In genomic region chr6:142828030-142828429, GRCh38 we compare ENCODE assay signal across 23 cellular contexts.
DNase-seq lines count a peak whose midpoint lies in the region; ATAC-seq, FAIRE-seq and TF ChIP-seq lines count a peak whose summit lies in the region.
"Had no signal": no experiment of that assay in that cellular context is flagged by ENCODE, and none has a peak within 500 bp of the region (broad histone marks: within the 10 kb centered on the region; RNA-seq: fewer than 3 reads in every experiment).

No MANE protein-coding gene starts in this region.

- ATAC-seq in CD8-positive, alpha-beta T cell: no peak
- peak; percentile 52 for ATAC-seq in left lung
- ATAC-seq: activated CD8-positive, alpha-beta memory T cell treated with anti-CD3 and anti-CD28 coated beads, Interleukin-2, amount 10 ng/mL, durations not matched to agents 7 days and 5 days; Panc1 had no signal

- H3K27me3 ChIP-seq in CD8-positive, alpha-beta T cell (ENCODE audit: insufficient read depth, low read length): no peaks in the 10 kb centered on the region
- no peaks in the 10 kb centered on the region for H3K27me3 ChIP-seq in left lung
- no peaks in the 10 kb centered on the region for H3K27me3 ChIP-seq in small intestine (ENCODE audit: control insufficient read depth in 2 of 2, insufficient read depth in 2 of 2, low read length in 2 of 2)
- H3K27me3 ChIP-seq in WERI-Rb-1 (ENCODE audit: insufficient read depth, low read depth, severe bottlenecking): no peaks in the 10 kb centered on the region
- H3K27me3 ChIP-seq in effector memory CD4-positive, alpha-beta T cell (replicated peaks; ENCODE audit: control insufficient read depth, insufficient read depth, low read length, poor library complexity, severe bottlenecking): no peaks in the 10 kb centered on the region
- H3K27me3 ChIP-seq: BLaER1 treated with 17β-estradiol and CSF1 and Interleukin-3, amounts not matched to agents 10 nM and 100 nM; gastroesophageal sphincter; suprapubic skin had no signal

- no peak overlapping the region for H3K4me3 Mint-ChIP-seq in CD8-positive, alpha-beta T cell
- no peak overlapping the region for H3K4me3 Mint-ChIP-seq in activated naive CD8-positive, alpha-beta T cell
- H3K4me3 Mint-ChIP-seq: activated CD8-positive, alpha-beta memory T cell treated with anti-CD3 and anti-CD28 coated beads, Interleukin-2, amount 10 ng/mL, durations not matched to agents 7 days and 5 days; activated naive CD8-positive, alpha-beta T cell treated with anti-CD3 and anti-CD28 coated beads, Interleukin-2, amount 10 ng/mL, durations not matched to agents 7 days and 5 days; T-helper 1 cell treated with Interleukin-12 subunit alpha and Interleukin-12 subunit beta and Interleukin-4 antibody, amounts not matched to agents 30 μg/mL and 1 μg/mL, for 36 hours had no signal

- no peak for FAIRE-seq in small intestine (lab: Jason Lieb, UNC)
- FAIRE-seq: islet of Langerhans had no signal

- no peak for TF ChIP-seq CTCF in CD8-positive, alpha-beta T cell (IDR thresholded peaks at IDR 0.05)
- TF ChIP-seq CTCF in left lung (IDR thresholded peaks at IDR 0.05) (no peak), WERI-Rb-1 (IDR thresholded peaks at IDR 0.05; ENCODE audit: low read depth, low read length) (no peak)

- H3K36me3 Mint-ChIP-seq in CD8-positive, alpha-beta T cell: peaks cover 54% of the 10 kb centered on the region
- H3K36me3 Mint-ChIP-seq in activated naive CD8-positive, alpha-beta T cell: peaks cover 28% of the 10 kb centered on the region

- POLR2A ChIA-PET in CD8-positive, alpha-beta T cell (lab: Charles Lee): interaction anchor here (0.6 to 1.3 kb wide), 4 partner anchors 9 to 239 kb away, joined by 3 to 5 read pairs (median 3); no protein-coding TSS in a partner anchor

- H3K4me1 Mint-ChIP-seq in CD8-positive, alpha-beta T cell (ENCODE audit: low read depth): peaks cover 79% of the 10 kb centered on the region
- peaks cover 77% of the 10 kb centered on the region for H3K4me1 Mint-ChIP-seq in activated naive CD8-positive, alpha-beta T cell (ENCODE audit: low read depth)

- no peak overlapping the region for H3K27ac ChIP-seq in CD8-positive, alpha-beta T cell (ENCODE audit: low read depth, low read length)
- H3K27ac ChIP-seq in left lung (peak overlapping the region in 1 of 2 donors; percentile 45), small intestine (ENCODE audit: low read depth in 1 of 2, low read length in 1 of 2) (peak overlapping the region; percentile 23 to 85), WERI-Rb-1 (no peak overlapping the region)
- H3K27ac ChIP-seq in effector memory CD4-positive, alpha-beta T cell (ENCODE audit: insufficient read depth, low read length, poor library complexity, severe bottlenecking): no peak overlapping the region
- H3K27ac ChIP-seq: BLaER1 treated with 17β-estradiol and CSF1 and Interleukin-3, amounts not matched to agents 10 nM and 100 nM; gastroesophageal sphincter; lower lobe of right lung; suprapubic skin had no signal

- no peak overlapping the region for H3K4me3 ChIP-seq in CD8-positive, alpha-beta T cell (ENCODE audit: low read depth, low read length)
- H3K4me3 ChIP-seq in left lung: no peak overlapping the region
- no peak overlapping the region for H3K4me3 ChIP-seq in small intestine (ENCODE audit: low read depth in 1 of 2, low read length in 2 of 2)
- no peak overlapping the region for H3K4me3 ChIP-seq in WERI-Rb-1 (ENCODE audit: low read depth, low read length)
- H3K4me3 ChIP-seq in effector memory CD4-positive, alpha-beta T cell (ENCODE audit: insufficient read depth, low read depth, low read length, poor library complexity, severe bottlenecking): no peak overlapping the region
- H3K4me3 ChIP-seq: BLaER1 treated with 17β-estradiol and CSF1 and Interleukin-3, amounts not matched to agents 10 nM and 100 nM; gastroesophageal sphincter; lower lobe of right lung; suprapubic skin had no signal

- no peaks in the 10 kb centered on the region for H3K27me3 Mint-ChIP-seq in CD8-positive, alpha-beta T cell (ENCODE audit: low read depth)
- H3K27me3 Mint-ChIP-seq in activated naive CD8-positive, alpha-beta T cell: no peaks in the 10 kb centered on the region
- H3K27me3 Mint-ChIP-seq: activated CD8-positive, alpha-beta memory T cell treated with anti-CD3 and anti-CD28 coated beads, Interleukin-2, amount 10 ng/mL, durations not matched to agents 7 days and 5 days; activated naive CD8-positive, alpha-beta T cell treated with anti-CD3 and anti-CD28 coated beads, Interleukin-2, amount 10 ng/mL, durations not matched to agents 7 days and 5 days had no signal

- H3K27ac Mint-ChIP-seq in CD8-positive, alpha-beta T cell: peak overlapping the region; percentile 39
- peak overlapping the region; percentile 82 for H3K27ac Mint-ChIP-seq in activated naive CD8-positive, alpha-beta T cell
- H3K27ac Mint-ChIP-seq: activated CD8-positive, alpha-beta memory T cell treated with anti-CD3 and anti-CD28 coated beads, Interleukin-2, amount 10 ng/mL, durations not matched to agents 7 days and 5 days had no signal

- no peaks in the 10 kb centered on the region for H3K9me3 Mint-ChIP-seq in CD8-positive, alpha-beta T cell
- peaks cover 7% of the 10 kb centered on the region for H3K9me3 Mint-ChIP-seq in activated naive CD8-positive, alpha-beta T cell (ENCODE audit: low read depth)
- H3K9me3 Mint-ChIP-seq: activated naive CD8-positive, alpha-beta T cell treated with anti-CD3 and anti-CD28 coated beads, Interleukin-2, amount 10 ng/mL, durations not matched to agents 7 days and 5 days; T-helper 1 cell treated with Interleukin-12 subunit alpha and Interleukin-12 subunit beta and Interleukin-4 antibody, amounts not matched to agents 30 μg/mL and 1 μg/mL, for 36 hours had no signal

- H3K36me3 ChIP-seq in CD8-positive, alpha-beta T cell (ENCODE audit: insufficient read depth, low read length): no peaks in the 10 kb centered on the region
- no peaks in the 10 kb centered on the region for H3K36me3 ChIP-seq in left lung
- H3K36me3 ChIP-seq in small intestine (ENCODE audit: control insufficient read depth in 2 of 2, insufficient read depth in 2 of 2, low read length in 2 of 2): no peaks in the 10 kb centered on the region
- H3K36me3 ChIP-seq in WERI-Rb-1: no peaks in the 10 kb centered on the region
- H3K36me3 ChIP-seq in effector memory CD4-positive, alpha-beta T cell (ENCODE audit: control insufficient read depth, insufficient read depth, low read length): peaks cover 7% of the 10 kb centered on the region
- H3K36me3 ChIP-seq: gastroesophageal sphincter, lower lobe of right lung, suprapubic skin had no signal

- no peak for DNase-seq in CD8-positive, alpha-beta T cell
- DNase-seq in left lung (no peak), small intestine (peak; percentile 68), WERI-Rb-1 (no peak), HT-29 (ENCODE audit: low spot score) (no peak)
- DNase-seq in effector memory CD4-positive, alpha-beta T cell: no peak
- DNase-seq: activated CD4-positive, alpha-beta T cell treated with anti-CD3 and anti-CD28 coated beads for 48 hours; activated CD8-positive, alpha-beta memory T cell treated with anti-CD3 and anti-CD28 coated beads, Interleukin-2, amount 10 ng/mL, durations not matched to agents 7 days and 5 days; activated naive CD8-positive, alpha-beta T cell treated with anti-CD3 and anti-CD28 coated beads, Interleukin-2, amount 10 ng/mL, durations not matched to agents 7 days and 5 days; effector CD8-positive, alpha-beta T cell; EL; HCEC 1CT; NCI-H1048; NCI-H187 treated with DMSO at 0.1 percent for 48 hours; NCI-H526 had no signal

- CTCF ChIA-PET in CD8-positive, alpha-beta T cell (lab: Charles Lee): interaction anchor here (1.3 kb wide), 1 partner anchor 115 kb away, joined by 3 read pairs; no protein-coding TSS in a partner anchor

- no peaks in the 10 kb centered on the region for H3K9me3 ChIP-seq in CD8-positive, alpha-beta T cell (ENCODE audit: low read length)
- H3K9me3 ChIP-seq in left lung: no peaks in the 10 kb centered on the region
- H3K9me3 ChIP-seq in small intestine (ENCODE audit: control insufficient read depth, low read depth): no peaks in the 10 kb centered on the region
- H3K9me3 ChIP-seq in WERI-Rb-1 (ENCODE audit: severe bottlenecking): no peaks in the 10 kb centered on the region
- H3K9me3 ChIP-seq in effector memory CD4-positive, alpha-beta T cell (ENCODE audit: control insufficient read depth, low read length): no peaks in the 10 kb centered on the region
- H3K9me3 ChIP-seq: gastroesophageal sphincter, lower lobe of right lung, suprapubic skin had no signal

- H3K4me1 ChIP-seq in CD8-positive, alpha-beta T cell (ENCODE audit: insufficient read depth, low read length): peaks cover 4% of the 10 kb centered on the region
- H3K4me1 ChIP-seq in left lung (no peaks in the 10 kb centered on the region), small intestine (ENCODE audit: control insufficient read depth in 2 of 2, insufficient read depth in 1 of 2, low read depth in 1 of 2, low read length in 1 of 2) (peaks cover 6 to 8% of the 10 kb centered on the region in 2 donors)
- peaks cover 14% of the 10 kb centered on the region for H3K4me1 ChIP-seq in effector memory CD4-positive, alpha-beta T cell (ENCODE audit: control insufficient read depth, insufficient read depth, low read length, poor library complexity, severe bottlenecking)

- intact Hi-C loops in CD8-positive, alpha-beta T cell (cut with DNase I, micrococcal nuclease): no loop called here
- intact Hi-C loops in left lung (cut with DNase I): loop anchor here in 1 of 2 donors (10.0 kb wide), 1 partner anchor 117 kb away; the partner anchor contains the start of gene HIVEP2

- WGBS in small intestine, 3 donors: 26 to 64% (median 56%) methylated on average over 4 of the region's 4 CpGs

Comparison
In these comparisons a context has a peak if more than half of its experiments do, and no peak if none do; other contexts are left out.
1. H3K27ac ChIP-seq: peak in small intestine (2 of 2); none in CD8-positive, alpha-beta T cell (single experiment), WERI-Rb-1 (single experiment) and effector memory CD4-positive, alpha-beta T cell (single experiment).